In genomic region chr7:100895956-100896742, GRCh38 we compare ENCODE assay signal across 6 cellular contexts. TPM values are rescaled to one million over a fixed set of nuclear protein-coding genes. Genes with fewer than 3 reads are reported as not detected.
DNase-seq lines count a peak whose midpoint lies in the region; ATAC-seq and TF ChIP-seq lines count a peak whose summit lies in the region.

No MANE protein-coding gene starts in this region.

- H3K4me1 ChIP-seq in right lobe of liver: peaks cover 0 to 20% (median 3%) of the 10 kb centered on the region in 4 donors

- H3K36me3 Mint-ChIP-seq in activated T-cell treated with anti-CD3 and anti-CD28 coated beads, Interleukin-2, amount 50 U/mL, for 72 hours (ENCODE audit: insufficient read depth in 2 of 2): no peaks in the 10 kb centered on the region

- DNase-seq in HL-60 (ENCODE audit: low read depth in 1 of 2, low spot score in 1 of 2): peak in 1 of 2 experiments; percentile 19
- peak in 1 of 2 donors; percentile 39 for DNase-seq in activated T-cell treated with anti-CD3 and anti-CD28 coated beads, Interleukin-2, amount 50 U/mL, for 72 hours
- DNase-seq in right lobe of liver: peak; percentile 75 to 82 (median 76)
- no peak for DNase-seq in NCI-H526 treated with DMSO at 0.1 percent for 48 hours (lab: John Stamatoyannopoulos, UW)
- no peak for DNase-seq in RWPE1 (ENCODE audit: low spot score)

- peak; percentile 37 for TF ChIP-seq POLR2A in right lobe of liver (IDR thresholded peaks at IDR 0.05)

- WGBS in right lobe of liver (ENCODE audit: insufficient coverage, low coverage, low lambda C conversion rate, missing lambda C conversion rate): 2% methylated on average over 35 of the region's 55 CpGs

- no peak overlapping the region for H3K27ac Mint-ChIP-seq in activated T-cell treated with anti-CD3 and anti-CD28 coated beads, Interleukin-2, amount 50 U/mL, for 72 hours

- H3K4me3 Mint-ChIP-seq in activated T-cell treated with anti-CD3 and anti-CD28 coated beads, Interleukin-2, amount 50 U/mL, for 72 hours: peak overlapping the region; percentile 72 to 88

- H3K27ac ChIP-seq in HL-60 (replicated peaks) (no peak overlapping the region), right lobe of liver (peak overlapping the region in 2 of 3 donors; percentile 60 to 67), RWPE1 (no peak overlapping the region)

- intact Hi-C loops in right lobe of liver (cut with DNase I): loop anchor here in 1 of 2 donors (5.0 kb wide), 1 partner anchor 181 kb away; no protein-coding TSS in a partner anchor

- ATAC-seq in activated T-cell treated with anti-CD3 and anti-CD28 coated beads, Interleukin-2, amount 50 U/mL, for 72 hours (replicated peaks in 1 of 2): peak; percentile 25 to 32
- ATAC-seq in right lobe of liver: peak; percentile 41 to 57 (median 53)
- ATAC-seq in HG03095 (IDR thresholded peaks at IDR 0.05; ENCODE audit: unreplicated experiment): no peak

- H3K27me3 Mint-ChIP-seq in activated T-cell treated with anti-CD3 and anti-CD28 coated beads, Interleukin-2, amount 50 U/mL, for 72 hours (ENCODE audit: low read depth): peaks cover 50% of the 10 kb centered on the region

- POLR2A ChIA-PET in RWPE1 (lab: Yijun Ruan, JAX; ENCODE audit: low non-redundant PET): no interaction called here

- CTCF ChIA-PET in RWPE1 (lab: Yijun Ruan, JAX): interaction anchor here (0.6 to 1.6 kb wide), 5 partner anchors 14 to 304 kb away, joined by 3 to 5 read pairs (median 4); partner anchors contain the start of gene MOGAT3

- H3K9me3 Mint-ChIP-seq in activated T-cell treated with anti-CD3 and anti-CD28 coated beads, Interleukin-2, amount 50 U/mL, for 72 hours: no peaks in the 10 kb centered on the region

- TF ChIP-seq CTCF in HL-60 (IDR thresholded peaks at IDR 0.05; ENCODE audit: insufficient read depth, low read length): no peak
- no peak for TF ChIP-seq CTCF in right lobe of liver (IDR thresholded peaks at IDR 0.05)
- no peak for TF ChIP-seq CTCF in RWPE1 (conservative IDR thresholded peaks at IDR 0.05; ENCODE audit: low read depth)

- H3K4me3 ChIP-seq in HL-60 (replicated peaks; ENCODE audit: insufficient read depth, low read length): peak overlapping the region; percentile 8; the same call in 1 of the 2 replicates
- H3K4me3 ChIP-seq in right lobe of liver: peak overlapping the region in 2 of 3 donors; percentile 43 to 48

- no peaks in the 10 kb centered on the region for H3K36me3 ChIP-seq in right lobe of liver

- H3K9me3 ChIP-seq in right lobe of liver: no peaks in the 10 kb centered on the region

- H3K27me3 ChIP-seq in HL-60 (ENCODE audit: insufficient read depth, poor library complexity, severe bottlenecking) (peaks cover 35% of the 10 kb centered on the region), right lobe of liver (no peaks in the 10 kb centered on the region)

- peaks cover 14% of the 10 kb centered on the region for H3K4me1 Mint-ChIP-seq in activated T-cell treated with anti-CD3 and anti-CD28 coated beads, Interleukin-2, amount 50 U/mL, for 72 hours (ENCODE audit: low read depth)

RNA-seq across cellular contexts. Expression of gene ACHE, which starts 0.5 kb away (rescaled TPM):
- under 1 TPM; 0.16 to 0.41 TPM for total RNA-seq in activated T-cell treated with anti-CD3 and anti-CD28 coated beads, Interleukin-2, amount 50 U/mL, for 72 hours
- total RNA-seq in right lobe of liver: 1 to 10 TPM in 5 of 6 experiments, under 1 TPM in 1; 0.59 to 6.0 (median 3.0) TPM

RNA-seq across cellular contexts. Expression of gene UFSP1, which starts 6.6 kb away (rescaled TPM):
- under 1 TPM; 0.34 to 0.83 TPM for total RNA-seq in activated T-cell treated with anti-CD3 and anti-CD28 coated beads, Interleukin-2, amount 50 U/mL, for 72 hours
- total RNA-seq in right lobe of liver: 1 to 10 TPM; 1.0 to 3.4 (median 2.1) TPM

RNA-seq across cellular contexts. Expression of gene SRRT, which starts 21.2 kb away (rescaled TPM):
- 100 to 1,000 TPM; 140 to 145 TPM for total RNA-seq in activated T-cell treated with anti-CD3 and anti-CD28 coated beads, Interleukin-2, amount 50 U/mL, for 72 hours
- 10 to 100 TPM; 22.4 to 65.7 (median 49.1) TPM for total RNA-seq in right lobe of liver

RNA-seq across cellular contexts. Expression of gene TRIP6, which starts 29.0 kb away (rescaled TPM):
- total RNA-seq in activated T-cell treated with anti-CD3 and anti-CD28 coated beads, Interleukin-2, amount 50 U/mL, for 72 hours: 10 to 100 TPM; 28.3 to 31.5 TPM
- total RNA-seq in right lobe of liver: 10 to 100 TPM; 21.4 to 58.6 (median 43.2) TPM

RNA-seq across cellular contexts. Expression of gene SLC12A9, which starts 43.6 kb away (rescaled TPM):
- 10 to 100 TPM; 17.6 to 20.1 TPM for total RNA-seq in activated T-cell treated with anti-CD3 and anti-CD28 coated beads, Interleukin-2, amount 50 U/mL, for 72 hours
- 10 to 100 TPM in 2 of 6 experiments, 1 to 10 TPM in 4; 7.1 to 10.6 (median 9.2) TPM for total RNA-seq in right lobe of liver

Comparison
In these comparisons a context has a peak if more than half of its experiments do, and no peak if none do; other contexts are left out.
1. DNase-seq: peak in right lobe of liver (3 of 3); none in NCI-H526 treated with DMSO at 0.1 percent for 48 hours (single experiment) and RWPE1 (single experiment).
2. H3K27ac ChIP-seq: peak in right lobe of liver (2 of 3); none in HL-60 (single experiment) and RWPE1 (single experiment).